ENCODE assay signal across 8 cellular contexts in genomic region chr15:81311834-81312459, GRCh38. TPM values are rescaled to one million over a fixed set of nuclear protein-coding genes. Genes with fewer than 3 reads are reported as not detected.
DNase-seq lines count a peak whose midpoint lies in the region; ATAC-seq and TF ChIP-seq lines count a peak whose summit lies in the region.

No MANE protein-coding gene starts in this region.

- H3K27ac Mint-ChIP-seq in activated CD8-positive, alpha-beta T cell treated with anti-CD3 and anti-CD28 coated beads for 36 hours: peak overlapping the region; percentile 69

- no peaks in the 10 kb centered on the region for H3K27me3 ChIP-seq in muscle layer of duodenum (ENCODE audit: low read depth, low read length)

- H3K36me3 Mint-ChIP-seq in activated CD8-positive, alpha-beta T cell treated with anti-CD3 and anti-CD28 coated beads for 36 hours (ENCODE audit: low read depth): peaks cover 87% of the 10 kb centered on the region

- CTCF ChIA-PET in activated CD8-positive, alpha-beta T cell treated with anti-CD3 and anti-CD28 coated beads for 36 hours (lab: Charles Lee): interaction anchor here (0.9 to 1.1 kb wide), 3 partner anchors 15 to 37 kb away, joined by 3 to 4 read pairs (median 3); no protein-coding TSS in a partner anchor

- peak; percentile 44 for DNase-seq in GM04503 (ENCODE audit: low read depth)
- no peak for DNase-seq in activated CD8-positive, alpha-beta T cell treated with anti-CD3 and anti-CD28 coated beads for 36 hours
- no peak for DNase-seq in stimulated activated CD4-positive, alpha-beta T cell treated with anti-CD3 and anti-CD28 coated beads, Interleukin-2, amount 100 ng/mL, for 48 hours
- no peak for DNase-seq in iPS-NIHi11 (ENCODE audit: low spot score)
- no peak for DNase-seq in foreskin melanocyte
- no peak for DNase-seq in NCI-H2081 treated with DMSO at 0.1 percent for 48 hours (lab: John Stamatoyannopoulos, UW)

- no peak overlapping the region for H3K4me3 ChIP-seq in muscle layer of duodenum (ENCODE audit: low read depth in 1 of 2, low read length in 2 of 2)

- H3K4me1 ChIP-seq in muscle layer of duodenum (ENCODE audit: control insufficient read depth in 1 of 2, insufficient read depth in 2 of 2, low read length in 2 of 2): peaks cover 4 to 25% of the 10 kb centered on the region in 2 donors

- intact Hi-C loops in activated CD8-positive, alpha-beta T cell treated with anti-CD3 and anti-CD28 coated beads for 36 hours (cut with micrococcal nuclease): loop anchor here (10.0 kb wide), 1 partner anchor 1347 kb away; no protein-coding TSS in a partner anchor

- TF ChIP-seq CTCF in activated CD8-positive, alpha-beta T cell treated with anti-CD3 and anti-CD28 coated beads for 36 hours (IDR thresholded peaks at IDR 0.05): no peak

- no peaks in the 10 kb centered on the region for H3K9me3 Mint-ChIP-seq in activated CD8-positive, alpha-beta T cell treated with anti-CD3 and anti-CD28 coated beads for 36 hours

- peak; percentile 40 for ATAC-seq in HG02884 (IDR thresholded peaks at IDR 0.05; ENCODE audit: unreplicated experiment)
- no peak for ATAC-seq in activated CD8-positive, alpha-beta T cell treated with anti-CD3 and anti-CD28 coated beads for 36 hours

- peaks cover 16 to 30% of the 10 kb centered on the region in 2 donors for H3K36me3 ChIP-seq in muscle layer of duodenum (ENCODE audit: control insufficient read depth in 1 of 2, insufficient read depth in 2 of 2, low read length in 2 of 2)

- no peaks in the 10 kb centered on the region for H3K27me3 Mint-ChIP-seq in activated CD8-positive, alpha-beta T cell treated with anti-CD3 and anti-CD28 coated beads for 36 hours

- POLR2A ChIA-PET in activated CD8-positive, alpha-beta T cell treated with anti-CD3 and anti-CD28 coated beads for 36 hours (lab: Charles Lee): interaction anchor here (0.9 to 4.6 kb wide), 4 partner anchors 10 to 15 kb away, joined by 4 to 29 read pairs (median 10); partner anchors contain the start of gene STARD5

- peaks cover 79% of the 10 kb centered on the region for H3K4me1 Mint-ChIP-seq in activated CD8-positive, alpha-beta T cell treated with anti-CD3 and anti-CD28 coated beads for 36 hours (ENCODE audit: low read depth)

- H3K9me3 ChIP-seq in muscle layer of duodenum (ENCODE audit: control insufficient read depth in 1 of 2, low read length in 2 of 2): no peaks in the 10 kb centered on the region

- H3K4me3 Mint-ChIP-seq in activated CD8-positive, alpha-beta T cell treated with anti-CD3 and anti-CD28 coated beads for 36 hours: no peak overlapping the region

- H3K27ac ChIP-seq in muscle layer of duodenum (ENCODE audit: low read length): peak overlapping the region; percentile 19

RNA-seq across cellular contexts. Expression of gene STARD5, which starts 12.0 kb away (rescaled TPM):
- 1 to 10 TPM; 6.7 to 6.9 TPM for total RNA-seq in activated CD8-positive, alpha-beta T cell treated with anti-CD3 and anti-CD28 coated beads for 36 hours
